9 cellular contexts compared by ENCODE assay signal in genomic region chr10:17950726-17951125, GRCh38. TPM values are rescaled to one million over a fixed set of nuclear protein-coding genes. Genes with fewer than 3 reads are reported as not detected.
"Had no signal": no experiment of that assay in that cellular context is flagged by ENCODE, and none has a peak within 500 bp of the region (broad histone marks: within the 10 kb centered on the region; RNA-seq: fewer than 3 reads in every experiment).

No MANE protein-coding gene starts in this region.

- DNase-seq: GM23248, H9, HCEC 1CT, IMR-90 had no signal

- H2AFZ ChIP-seq: GM23248 had no signal

- H3K4me3 ChIP-seq: GM23248, K562 had no signal

- FAIRE-seq: H1, H54, HTR-8/SVneo, K562 had no signal

- H3K9ac ChIP-seq: GM23248 had no signal

- H3K27ac Mint-ChIP-seq: H9 had no signal

- H3K27ac ChIP-seq: GM23248 had no signal

- H3K4me3 Mint-ChIP-seq: H9 had no signal

RNA-seq across cellular contexts. Expression of gene SLC39A12, which starts 1.0 kb away (rescaled TPM):
- total RNA-seq: GM23248, H1, H9, HT-29, IMR-90, K562 had no signal
- polyA plus RNA-seq: GM23248, H1, IMR-90, K562 had no signal
